ENCODE assay signal across 8 cellular contexts in the genomic region with DNA sequence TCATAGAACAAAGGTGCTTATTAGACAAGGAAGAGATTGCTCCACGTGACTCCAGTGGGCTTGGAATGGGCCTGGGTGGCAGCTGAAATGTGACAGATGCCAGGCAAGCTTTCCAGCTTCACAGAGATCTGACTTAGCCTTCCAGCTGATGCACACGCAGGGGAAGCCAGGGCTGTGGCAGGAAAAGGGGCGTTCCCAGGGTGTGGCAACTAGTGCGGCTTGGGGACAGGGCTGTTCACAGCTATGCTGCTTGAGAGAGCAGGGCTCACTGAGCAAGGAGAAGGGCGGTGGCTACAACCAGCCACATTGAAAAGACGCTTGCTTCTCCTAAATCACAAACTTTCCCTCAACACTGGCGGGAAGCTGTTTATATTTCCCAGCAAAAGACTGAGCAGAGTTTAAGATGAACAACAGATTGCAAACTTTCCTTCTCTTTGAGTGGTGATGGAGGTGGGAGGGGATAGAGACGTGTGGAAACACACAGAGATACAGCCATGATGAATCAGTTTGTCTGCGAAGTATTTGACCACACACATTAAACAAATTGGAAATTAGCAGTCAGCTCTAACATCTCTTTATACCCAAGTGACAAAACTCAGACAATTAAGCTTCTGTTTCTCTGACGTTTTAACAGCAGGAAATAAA.
DNase-seq lines count a peak whose midpoint lies in the region; ATAC-seq and TF ChIP-seq lines count a peak whose summit lies in the region.

No MANE protein-coding gene starts in this region.

- H3K9ac ChIP-seq in BLaER1 treated with 17β-estradiol and CSF1 and Interleukin-3, amounts not matched to agents 10 nM and 100 nM, result peak overlapping the region in 9 of 11 experiments; percentile 16 to 64 (median 47); a peak in 10 of 22 replicates

- H4K20me1 ChIP-seq in BLaER1 treated with 17β-estradiol and CSF1 and Interleukin-3, amounts not matched to agents 10 nM and 100 nM, result no peaks in the 10 kb centered on the region

- H3K4me3 ChIP-seq in BLaER1 treated with 17β-estradiol and CSF1 and Interleukin-3, amounts not matched to agents 10 nM and 100 nM, result peak overlapping the region in 1 of 10 experiments; percentile 22; a peak in 1 of 20 replicates
- H3K4me3 ChIP-seq in mucosa of descending colon (no peak overlapping the region), urinary bladder (ENCODE audit: low read depth, low read length) (no peak overlapping the region), brain microvascular endothelial cell (ENCODE audit: low read depth, low read length) (no peak overlapping the region)

- TF ChIP-seq CTCF in mucosa of descending colon (IDR thresholded peaks at IDR 0.05) (no peak), brain microvascular endothelial cell (IDR thresholded peaks at IDR 0.05; ENCODE audit: low read depth, low read length, missing control alignments) (no peak)

- peak; percentile 55 for DNase-seq in RPMI8226
- DNase-seq in astrocyte of the hippocampus (ENCODE audit: low read depth, low spot score), result peak; percentile 73
- DNase-seq in mucosa of descending colon, result peak; percentile 81 to 83 (median 81)
- DNase-seq in brain microvascular endothelial cell, result no peak
- no peak for DNase-seq in GF-D8 (lab: John Stamatoyannopoulos, UW)

- ATAC-seq in mucosa of descending colon (peak; percentile 96), HG03342 (IDR thresholded peaks at IDR 0.05; ENCODE audit: unreplicated experiment) (no peak)

- no peaks in the 10 kb centered on the region for H3K36me3 ChIP-seq in BLaER1 treated with 17β-estradiol and CSF1 and Interleukin-3, amounts not matched to agents 10 nM and 100 nM
- no peaks in the 10 kb centered on the region for H3K36me3 ChIP-seq in mucosa of descending colon (ENCODE audit: low read depth)
- no peaks in the 10 kb centered on the region for H3K36me3 ChIP-seq in urinary bladder (ENCODE audit: insufficient read depth)
- H3K36me3 ChIP-seq in brain microvascular endothelial cell (replicated peaks), result no peaks in the 10 kb centered on the region

- peaks cover 43 to 58% (median 46%) of the 10 kb centered on the region in 10 experiments for H3K4me1 ChIP-seq in BLaER1 treated with 17β-estradiol and CSF1 and Interleukin-3, amounts not matched to agents 10 nM and 100 nM
- H3K4me1 ChIP-seq in mucosa of descending colon (ENCODE audit: low read depth), result peaks cover 7% of the 10 kb centered on the region
- no peaks in the 10 kb centered on the region for H3K4me1 ChIP-seq in urinary bladder (ENCODE audit: insufficient read depth)

- H3K4me2 ChIP-seq in BLaER1 treated with 17β-estradiol and CSF1 and Interleukin-3, amounts not matched to agents 10 nM and 100 nM, result peak overlapping the region; percentile 56 to 83 (median 64)

- H3K27ac ChIP-seq in BLaER1 treated with 17β-estradiol and CSF1 and Interleukin-3, amounts not matched to agents 10 nM and 100 nM, result peak overlapping the region; percentile 3 to 72 (median 45); a peak in 16 of 22 replicates
- H3K27ac ChIP-seq in urinary bladder (ENCODE audit: low read depth) (peak overlapping the region; percentile 57), brain microvascular endothelial cell (no peak overlapping the region)

- no peaks in the 10 kb centered on the region for H3K27me3 ChIP-seq in BLaER1 treated with 17β-estradiol and CSF1 and Interleukin-3, amounts not matched to agents 10 nM and 100 nM
- H3K27me3 ChIP-seq in brain microvascular endothelial cell (replicated peaks), result no peaks in the 10 kb centered on the region

- WGBS in urinary bladder, result 34% methylated on average over 10 of the region's 10 CpGs

- H3K9me3 ChIP-seq in BLaER1 treated with 17β-estradiol and CSF1 and Interleukin-3, amounts not matched to agents 10 nM and 100 nM (replicated peaks in 1 of 11), result no peaks in the 10 kb centered on the region
- H3K9me3 ChIP-seq in mucosa of descending colon, result no peaks in the 10 kb centered on the region

- intact Hi-C loops in mucosa of descending colon (cut with DNase I, micrococcal nuclease), result no loop called here

- in situ Hi-C loops in brain microvascular endothelial cell (cut with HindIII; ENCODE audit: low pct_ligation_motif_present, low sequenced_read_pairs), result no loop called here

Comparison
In these comparisons a context has a peak if more than half of its experiments do, and no peak if none do; other contexts are left out.
1. DNase-seq: peak in RPMI8226 (single experiment), astrocyte of the hippocampus (single experiment) and mucosa of descending colon (3 of 3); none in brain microvascular endothelial cell (single experiment) and GF-D8 (single experiment).